Comparison of ENCODE assay signal across 14 cellular contexts in the genomic region with DNA sequence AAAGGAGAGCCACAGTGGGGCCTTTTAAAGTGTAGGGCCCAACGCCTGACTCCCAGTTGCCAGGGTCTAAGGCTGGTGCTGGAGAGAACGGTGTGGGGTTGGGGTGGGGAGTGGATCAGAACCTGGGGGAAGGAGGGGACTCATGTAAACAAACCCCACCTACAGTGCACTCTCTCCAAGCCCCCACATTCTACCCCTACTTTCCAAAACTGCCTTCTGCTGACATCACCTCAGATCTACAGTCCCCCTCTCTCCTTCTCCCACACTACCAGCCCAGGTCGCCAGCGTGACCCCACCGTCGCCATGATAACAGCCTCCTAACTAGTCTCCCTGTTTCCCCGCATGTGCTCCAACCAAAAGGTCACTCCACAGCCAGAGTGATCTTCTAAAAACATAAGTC. TPM values are rescaled to one million over a fixed set of nuclear protein-coding genes. Genes with fewer than 3 reads are reported as not detected.
DNase-seq lines count a peak whose midpoint lies in the region; ATAC-seq and TF ChIP-seq lines count a peak whose summit lies in the region.
"Had no signal": no experiment of that assay in that cellular context is flagged by ENCODE, and none has a peak within 500 bp of the region (broad histone marks: within the 10 kb centered on the region; RNA-seq: fewer than 3 reads in every experiment).

No MANE protein-coding gene starts in this region.

- TF ChIP-seq EP300 in transverse colon (IDR thresholded peaks at IDR 0.05; ENCODE audit: low read depth) = no peak

- no peaks in the 10 kb centered on the region for H3K36me3 ChIP-seq in HEK293 (ENCODE audit: control insufficient read depth in 2 of 2, insufficient read depth in 1 of 2, low read length in 2 of 2)
- no peaks in the 10 kb centered on the region for H3K36me3 ChIP-seq in lower lobe of right lung
- H3K36me3 ChIP-seq in upper lobe of right lung = no peaks in the 10 kb centered on the region
- H3K36me3 ChIP-seq in transverse colon = no peaks in the 10 kb centered on the region
- H3K36me3 ChIP-seq: BE2C had no signal

- in situ Hi-C loops in transverse colon (cut with MboI; ENCODE audit: low pct_ligation_motif_present in 1 of 4, low pct_unique_long_range_greater_than_20kb in 1 of 4, low sequenced_read_pairs in 3 of 4) = loop anchor here in 3 of 4 donors (10.0 to 25.0 kb wide), 2 partner anchors 86 to 89 kb away; no protein-coding TSS in a partner anchor

- peaks cover 17% of the 10 kb centered on the region for H3K27me3 Mint-ChIP-seq in chondrocyte (ENCODE audit: low read depth)

- CTCF ChIA-PET in HEK293 (lab: Yijun Ruan, JAX) = interaction anchor here (3.1 kb wide), 1 partner anchor 97 kb away, joined by 15 read pairs; no protein-coding TSS in a partner anchor

- no peaks in the 10 kb centered on the region for H3K27me3 ChIP-seq in lower lobe of right lung (ENCODE audit: low read depth)
- H3K27me3 ChIP-seq in upper lobe of right lung = no peaks in the 10 kb centered on the region
- peaks cover 17% of the 10 kb centered on the region for H3K27me3 ChIP-seq in transverse colon
- H3K27me3 ChIP-seq: BE2C had no signal

- POLR2A ChIA-PET in HEK293 (lab: Yijun Ruan, JAX) = no interaction called here

- H3K4me3 Mint-ChIP-seq in chondrocyte (ENCODE audit: unreplicated experiment) = no peak overlapping the region
- H3K4me3 Mint-ChIP-seq: CD4-positive, alpha-beta T cell had no signal

- 83 to 86% methylated on average over 2 to 7 of the region's 7 CpGs for WGBS in transverse colon (ENCODE audit: low coverage in 1 of 2), 2 donors

- no peak for ATAC-seq in lower lobe of right lung
- no peak for ATAC-seq in upper lobe of right lung
- ATAC-seq: HCT116 had no signal

- H3K27ac ChIP-seq in HEK293 (ENCODE audit: extremely low read depth, low read depth, low read length) = no peak overlapping the region
- H3K27ac ChIP-seq in lower lobe of right lung = no peak overlapping the region
- H3K27ac ChIP-seq in upper lobe of right lung = no peak overlapping the region
- no peak overlapping the region for H3K27ac ChIP-seq in transverse colon
- H3K27ac ChIP-seq in caudate nucleus (ENCODE audit: low read depth, low read length) = no peak overlapping the region
- H3K27ac ChIP-seq: GM23248 had no signal

- H3K27ac Mint-ChIP-seq in chondrocyte (ENCODE audit: unreplicated experiment) = no peak overlapping the region
- H3K27ac Mint-ChIP-seq: CD4-positive, alpha-beta T cell had no signal

- no peaks in the 10 kb centered on the region for H3K4me1 ChIP-seq in HEK293 (ENCODE audit: control insufficient read depth, insufficient read depth, low read length)
- peaks cover 4% of the 10 kb centered on the region for H3K4me1 ChIP-seq in lower lobe of right lung
- no peaks in the 10 kb centered on the region for H3K4me1 ChIP-seq in upper lobe of right lung
- no peaks in the 10 kb centered on the region for H3K4me1 ChIP-seq in transverse colon
- H3K4me1 ChIP-seq: BE2C, Caco-2 had no signal

- TF ChIP-seq POLR2A in transverse colon (IDR thresholded peaks at IDR 0.05) = no peak

- peaks cover 7% of the 10 kb centered on the region for H3K4me1 Mint-ChIP-seq in chondrocyte (ENCODE audit: low read depth)

- H3K9me3 ChIP-seq in HEK293 (ENCODE audit: control insufficient read depth, insufficient read depth, low read depth, low read length) = no peaks in the 10 kb centered on the region
- no peaks in the 10 kb centered on the region for H3K9me3 ChIP-seq in lower lobe of right lung
- no peaks in the 10 kb centered on the region for H3K9me3 ChIP-seq in upper lobe of right lung
- no peaks in the 10 kb centered on the region for H3K9me3 ChIP-seq in transverse colon
- H3K9me3 ChIP-seq: BE2C, Caco-2 had no signal

- peaks cover 3% of the 10 kb centered on the region for H3K36me3 Mint-ChIP-seq in chondrocyte (ENCODE audit: low read depth)

- intact Hi-C loops in lower lobe of right lung (cut with DNase I) (no loop called here), upper lobe of right lung (cut with DNase I) (no loop called here), transverse colon (cut with DNase I; ENCODE audit: low total_unique reads) (no loop called here)

- peak; percentile 46 for DNase-seq in chondrocyte (ENCODE audit: low spot score)
- peak; percentile 8 for DNase-seq in lower lobe of right lung
- DNase-seq in upper lobe of right lung = peak; percentile 38
- DNase-seq in transverse colon = no peak
- DNase-seq in caudate nucleus (lab: John Stamatoyannopoulos, UW) = no peak
- no peak for DNase-seq in LoVo (ENCODE audit: low spot score)
- DNase-seq: ACHN; BE2C; C1 segment of cervical spinal cord; Caco-2; CD4-positive, alpha-beta T cell; GM23248 had no signal

- H3K9me3 Mint-ChIP-seq in chondrocyte (ENCODE audit: low read depth) = no peaks in the 10 kb centered on the region
- H3K9me3 Mint-ChIP-seq: CD4-positive, alpha-beta T cell had no signal

- TF ChIP-seq CTCF in HEK293 (tag by site-specific recombination; IDR thresholded peaks at IDR 0.05) = no peak
- no peak for TF ChIP-seq CTCF in chondrocyte (IDR thresholded peaks at IDR 0.05)
- TF ChIP-seq CTCF in lower lobe of right lung (IDR thresholded peaks at IDR 0.05) = no peak
- no peak for TF ChIP-seq CTCF in upper lobe of right lung (IDR thresholded peaks at IDR 0.05)
- TF ChIP-seq CTCF in transverse colon (IDR thresholded peaks at IDR 0.05) = no peak

- H3K4me3 ChIP-seq in HEK293 (ENCODE audit: low read depth, low read length) (no peak overlapping the region), lower lobe of right lung (no peak overlapping the region), upper lobe of right lung (no peak overlapping the region), transverse colon (no peak overlapping the region)
- H3K4me3 ChIP-seq: GM23248 had no signal

TF ChIP-seq in HEK293, 187 proteins besides CTCF, POLR2A, EP300 and RAD21:
- no peak for TF ChIP-seq ZBTB8A (tag by site-specific recombination; IDR thresholded peaks at IDR 0.05)
- TF ChIP-seq ZNF510 (tag by site-specific recombination; IDR thresholded peaks at IDR 0.05; ENCODE audit: insufficient replicate concordance) = no peak
- TF ChIP-seq, protein P1, sequence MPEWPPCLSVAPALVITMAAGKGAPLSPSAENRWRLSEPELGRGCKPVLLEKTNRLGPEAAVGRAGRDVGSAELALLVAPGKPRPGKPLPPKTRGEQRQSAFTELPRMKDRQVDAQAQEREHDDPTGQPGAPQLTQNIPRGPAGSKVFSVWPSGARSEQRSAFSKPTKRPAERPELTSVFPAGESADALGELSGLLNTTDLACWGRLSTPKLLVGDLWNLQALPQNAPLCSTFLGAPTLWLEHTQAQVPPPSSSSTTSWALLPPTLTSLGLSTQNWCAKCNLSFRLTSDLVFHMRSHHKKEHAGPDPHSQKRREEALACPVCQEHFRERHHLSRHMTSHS (tag by site-specific recombination; IDR thresholded peaks at IDR 0.05) = no peak
- no peak for TF ChIP-seq ZNF350 (tag by site-specific recombination; IDR thresholded peaks at IDR 0.05)
- no peak for TF ChIP-seq ZNF341 (tag by site-specific recombination; IDR thresholded peaks at IDR 0.05; ENCODE audit: low read depth)
- no peak for TF ChIP-seq ZNF473 (tag by site-specific recombination; IDR thresholded peaks at IDR 0.05)
- TF ChIP-seq, protein P2, sequence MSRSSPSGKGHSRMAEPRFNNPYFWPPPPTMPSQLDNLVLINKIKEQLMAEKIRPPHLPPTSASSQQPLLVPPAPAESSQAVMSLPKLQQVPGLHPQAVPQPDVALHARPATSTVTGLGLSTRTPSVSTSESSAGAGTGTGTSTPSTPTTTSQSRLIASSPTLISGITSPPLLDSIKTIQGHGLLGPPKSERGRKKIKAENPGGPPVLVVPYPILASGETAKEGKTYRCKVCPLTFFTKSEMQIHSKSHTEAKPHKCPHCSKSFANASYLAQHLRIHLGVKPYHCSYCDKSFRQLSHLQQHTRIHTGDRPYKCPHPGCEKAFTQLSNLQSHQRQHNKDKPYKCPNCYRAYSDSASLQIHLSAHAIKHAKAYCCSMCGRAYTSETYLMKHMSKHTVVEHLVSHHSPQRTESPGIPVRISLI (tag by site-specific recombination; IDR thresholded peaks at IDR 0.05) = no peak
- TF ChIP-seq ZNF202 (tag by site-specific recombination; IDR thresholded peaks at IDR 0.05; ENCODE audit: borderline replicate concordance) = no peak
- peak; percentile 54; the same call in 1 of the 2 replicates for TF ChIP-seq ZFHX2 (tag by site-specific recombination; conservative IDR thresholded peaks at IDR 0.05)
- TF ChIP-seq EGR2 (tag by site-specific recombination; IDR thresholded peaks at IDR 0.05; ENCODE audit: low read depth) = peak; percentile 69

RNA-seq across cellular contexts. Expression of a gene that starts 26.6 kb away (rescaled TPM):
- total RNA-seq in chondrocyte = 20.3 to 21.6 TPM (median 21.2 TPM) in 3 replicates
- total RNA-seq in lower lobe of right lung = 6.4 TPM
- total RNA-seq in upper lobe of right lung = 6.4 TPM
- total RNA-seq in transverse colon = under 1 TPM in 2 of 4 donors, not detected in 2; 0.14 to 0.95 TPM
- total RNA-seq: CD4-positive, alpha-beta T cell; GM23248 had no signal

RNA-seq across cellular contexts. Expression of a gene that starts 48.2 kb away (rescaled TPM):
- 0.17 to 0.34 TPM in 2 of 3 replicates, not detected in the other for total RNA-seq in chondrocyte
- 35.3 TPM for total RNA-seq in lower lobe of right lung
- 42.6 TPM for total RNA-seq in upper lobe of right lung
- 100 to 1,000 TPM; 142 to 215 (median 177) TPM for total RNA-seq in transverse colon
- total RNA-seq: CD4-positive, alpha-beta T cell; GM23248 had no signal

Comparison
In these comparisons a context has a peak if more than half of its experiments do, and no peak if none do; other contexts are left out.
1. DNase-seq: peak in chondrocyte (single experiment), lower lobe of right lung (single experiment) and upper lobe of right lung (single experiment); none in transverse colon (single experiment), caudate nucleus (0 of 61) and LoVo (single experiment).
2. RNA of a gene that starts 48.2 kb away (total RNA-seq): 142 to 215 TPM in transverse colon, 42.6 TPM in upper lobe of right lung (single experiment) and 35.3 TPM in lower lobe of right lung (single experiment); 0.17 to 0.34 TPM in chondrocyte; every median in the first group is over 10 times any median in the second.